18 cellular contexts compared by ENCODE assay signal in the genomic region with DNA sequence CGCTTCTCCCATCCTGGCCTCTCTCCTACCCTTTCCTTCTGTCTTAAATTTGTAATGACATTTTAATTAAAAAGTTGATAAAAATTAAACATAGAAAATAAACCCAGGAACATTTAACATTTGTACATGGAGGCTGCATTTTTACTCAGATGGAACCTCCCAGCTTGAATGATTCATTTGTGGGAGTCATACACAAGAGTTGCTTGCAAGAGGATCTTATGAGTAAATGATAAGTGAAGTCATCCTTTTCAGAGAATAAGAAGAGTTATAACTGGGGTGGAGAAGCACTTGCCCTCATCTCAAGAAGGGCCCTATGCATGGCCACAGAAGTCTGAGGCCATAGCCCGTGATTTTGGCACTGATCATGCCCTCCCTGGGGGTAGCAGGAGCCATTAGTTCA.
DNase-seq lines count a peak whose midpoint lies in the region; ATAC-seq and TF ChIP-seq lines count a peak whose summit lies in the region.
"Had no signal": no experiment of that assay in that cellular context is flagged by ENCODE, and none has a peak within 500 bp of the region (broad histone marks: within the 10 kb centered on the region; RNA-seq: fewer than 3 reads in every experiment).

No MANE protein-coding gene starts in this region.

- ATAC-seq in PC-3 = peak; percentile 61
- peak; percentile 82 for ATAC-seq in omental fat pad (ENCODE audit: low FRiP score)
- ATAC-seq in GM18868 (IDR thresholded peaks at IDR 0.05; ENCODE audit: unreplicated experiment) = no peak
- ATAC-seq: activated T-cell treated with anti-CD3 and anti-CD28 coated beads, Interleukin-2, amount 50 U/mL, for 4 hours; Panc1 had no signal

- CTCF ChIA-PET in PC-3 (lab: Charles Lee) = no interaction called here

- no peaks in the 10 kb centered on the region for H3K36me3 ChIP-seq in PC-3 (ENCODE audit: low read depth, low read length)
- no peaks in the 10 kb centered on the region for H3K36me3 ChIP-seq in spleen

- H3K27ac ChIP-seq in PC-3 (ENCODE audit: low read length) (peak overlapping the region; percentile 93), epithelial cell of prostate (no peak overlapping the region), spleen (no peak overlapping the region)

- H3K27me3 ChIP-seq in PC-3 (ENCODE audit: low read length) (no peaks in the 10 kb centered on the region), spleen (replicated peaks in 1 of 7) (no peaks in the 10 kb centered on the region)

- H3K9me3 Mint-ChIP-seq in osteocyte (ENCODE audit: unreplicated experiment) = peaks cover 19% of the 10 kb centered on the region

- H3K27ac Mint-ChIP-seq in osteocyte (ENCODE audit: unreplicated experiment) = no peak overlapping the region
- H3K27ac Mint-ChIP-seq: CD14-positive monocyte had no signal

- 0 out of 2 replicates have a peak, but pooled peaks cover 5% of the 10 kb centered on the region for H3K79me2 ChIP-seq in PC-3 (ENCODE audit: low read length)

- H3K4me1 ChIP-seq in PC-3 (ENCODE audit: insufficient read depth, low read length) = peaks cover 19% of the 10 kb centered on the region
- H3K4me1 ChIP-seq in spleen = peaks cover 0 to 8% (median 0%) of the 10 kb centered on the region in 6 donors

- no peak overlapping the region; the same call in 1 of the 2 replicates for H3K9ac ChIP-seq in PC-3 (ENCODE audit: low read length)

- H3K9me2 ChIP-seq in PC-3 (replicated peaks; ENCODE audit: low read length) = no peaks in the 10 kb centered on the region

- no peak for TF ChIP-seq CTCF in PC-3 (conservative IDR thresholded peaks at IDR 0.05; ENCODE audit: low read depth, low read length)
- no peak for TF ChIP-seq CTCF in omental fat pad (IDR thresholded peaks at IDR 0.05)
- TF ChIP-seq CTCF in spleen (IDR thresholded peaks at IDR 0.05 in 8 of 11, conservative IDR thresholded peaks at IDR 0.05 in 3 of 11) = no peak
- no peak for TF ChIP-seq CTCF in osteocyte (IDR thresholded peaks at IDR 0.05)

- peaks cover 11% of the 10 kb centered on the region for H3K4me1 Mint-ChIP-seq in osteocyte (ENCODE audit: unreplicated experiment)

- H3F3A ChIP-seq in PC-3 (ENCODE audit: low read length, unreplicated experiment) = no peaks in the 10 kb centered on the region

- H2AFZ ChIP-seq in PC-3 (ENCODE audit: low read length) = no peak overlapping the region

- intact Hi-C loops in PC-3 (cut with micrococcal nuclease) (loop anchor here (2.0 to 5.0 kb wide), 2 partner anchors 72 to 204 kb away; no protein-coding TSS in a partner anchor), spleen (cut with DNase I; ENCODE audit: low total_unique reads) (no loop called here)

- H3K4me3 Mint-ChIP-seq in osteocyte (ENCODE audit: unreplicated experiment) = no peak overlapping the region
- H3K4me3 Mint-ChIP-seq: activated T-cell treated with anti-CD3 and anti-CD28 coated beads, Interleukin-2, amount 50 U/mL, for 4 hours; CD14-positive monocyte had no signal

- BruUV-seq in PC-3 (replicated peaks; lab: Mats Ljungman, UMichigan) = no TSS peak

- WGBS in spleen, 5 donors = 76 to 84% (median 78%) methylated on average over 2 of the region's 2 CpGs

- peak; percentile 57 for DNase-seq in AG20443 (ENCODE audit: low spot score)
- DNase-seq in PC-3 = peak; percentile 57
- peak; percentile 59 for DNase-seq in epithelial cell of prostate (ENCODE audit: low read depth, low spot score)
- DNase-seq in omental fat pad (ENCODE audit: low spot score) = no peak
- no peak for DNase-seq in H4 (ENCODE audit: low spot score)
- DNase-seq in spleen = no peak
- DNase-seq in osteocyte (ENCODE audit: extremely low spot score, unreplicated experiment) = no peak
- DNase-seq: activated CD4-positive, alpha-beta T cell treated with anti-CD3 and anti-CD28 coated beads, Interleukin-2, amount 50 U/mL, for 1 hour; activated T-cell treated with anti-CD3 and anti-CD28 coated beads, Interleukin-2, amount 50 U/mL, for 4 hours; cortex of kidney; foreskin melanocyte; mesendoderm; NCI-H2029; NCI-H69 had no signal

- H3K4me3 ChIP-seq in PC-3 (ENCODE audit: low read length) = no peak overlapping the region
- H3K4me3 ChIP-seq in spleen = no peak overlapping the region
- H3K4me3 ChIP-seq: smooth muscle cell had no signal

- peak overlapping the region; percentile 34; the same call in 1 of the 2 replicates for H3K4me2 ChIP-seq in PC-3 (ENCODE audit: low read length)
- H3K4me2 ChIP-seq: smooth muscle cell had no signal

- H4K20me1 ChIP-seq in PC-3 (ENCODE audit: low read length) = no peaks in the 10 kb centered on the region

- POLR2A ChIA-PET in PC-3 (lab: Charles Lee; ENCODE audit: unreplicated experiment) = no interaction called here

- H3K36me3 Mint-ChIP-seq in osteocyte (ENCODE audit: unreplicated experiment) = peaks cover 7% of the 10 kb centered on the region
- H3K36me3 Mint-ChIP-seq: CD14-positive monocyte had no signal

- H3K9me3 ChIP-seq in PC-3 (ENCODE audit: low read length) (no peaks in the 10 kb centered on the region), spleen (peaks cover 6 to 33% (median 21%) of the 10 kb centered on the region in 8 donors)

- H3K27me3 Mint-ChIP-seq in osteocyte (ENCODE audit: unreplicated experiment) = no peaks in the 10 kb centered on the region

- no peak for TF ChIP-seq POLR2A in spleen (IDR thresholded peaks at IDR 0.05)

Comparison
In these comparisons a context has a peak if more than half of its experiments do, and no peak if none do; other contexts are left out.
1. DNase-seq: peak in AG20443 (single experiment), PC-3 (single experiment) and epithelial cell of prostate (single experiment); none in omental fat pad (single experiment), H4 (single experiment), spleen (single experiment) and osteocyte (single experiment).